8 cellular contexts compared by ENCODE assay signal in genomic region chr13:114314074-114314912, GRCh38. TPM values are rescaled to one million over a fixed set of nuclear protein-coding genes. Genes with fewer than 3 reads are reported as not detected.
DNase-seq lines count a peak whose midpoint lies in the region; ATAC-seq, FAIRE-seq and TF ChIP-seq lines count a peak whose summit lies in the region.

Gene CHAMP1 (plus strand): TSS chr13:114314503. CDS start chr13:114323843, 9,340 bp downstream.

- WGBS in esophagus muscularis mucosa = 0% methylated on average over 15 of the region's 107 CpGs

- no peak for FAIRE-seq in RCC 7860 (lab: Jason Lieb, UNC)

- H3K27ac Mint-ChIP-seq in activated T-cell treated with anti-CD3 and anti-CD28 coated beads, Interleukin-2, amount 50 U/mL, for 72 hours = peak within 1 kb of the TSS; percentile 87

- no peak for TF ChIP-seq EP300 in esophagus muscularis mucosa (IDR thresholded peaks at IDR 0.05)

- H3K4me1 Mint-ChIP-seq in activated T-cell treated with anti-CD3 and anti-CD28 coated beads, Interleukin-2, amount 50 U/mL, for 72 hours (ENCODE audit: low read depth) = peaks cover 65% of the 10 kb centered on the region

- peaks cover 54% of the 10 kb centered on the region for H3K79me2 ChIP-seq in KMS-11 (ENCODE audit: insufficient read depth, low read depth)

- peak; percentile 28 for TF ChIP-seq POLR2A in esophagus muscularis mucosa (IDR thresholded peaks at IDR 0.05; ENCODE audit: low read depth)

- H3K27me3 Mint-ChIP-seq in activated T-cell treated with anti-CD3 and anti-CD28 coated beads, Interleukin-2, amount 50 U/mL, for 72 hours (ENCODE audit: low read depth) = no peaks in the 10 kb centered on the region

- no peaks in the 10 kb centered on the region for H3K27me3 ChIP-seq in KMS-11 (ENCODE audit: insufficient read depth, low read depth)
- no peaks in the 10 kb centered on the region for H3K27me3 ChIP-seq in esophagus muscularis mucosa
- no peaks in the 10 kb centered on the region for H3K27me3 ChIP-seq in muscle layer of duodenum (ENCODE audit: low read depth, low read length)

- peak within 1 kb of the TSS; percentile 75 for H3K9ac ChIP-seq in KMS-11

- no peaks in the 10 kb centered on the region for H3K9me3 ChIP-seq in esophagus muscularis mucosa
- no peaks in the 10 kb centered on the region for H3K9me3 ChIP-seq in muscle layer of duodenum (ENCODE audit: control insufficient read depth in 1 of 2, low read length in 2 of 2)

- H3K4me3 Mint-ChIP-seq in activated T-cell treated with anti-CD3 and anti-CD28 coated beads, Interleukin-2, amount 50 U/mL, for 72 hours = peak within 1 kb of the TSS; percentile 86 to 87

- TF ChIP-seq CTCF in KMS-11 (conservative IDR thresholded peaks at IDR 0.05; ENCODE audit: low read depth, low read length) = no peak
- TF ChIP-seq CTCF in esophagus muscularis mucosa (IDR thresholded peaks at IDR 0.05) = peak in 1 of 3 experiments; percentile 2

- H3K4me3 ChIP-seq in KMS-11 (IDR thresholded peaks at IDR 0.05; ENCODE audit: insufficient read depth, low read depth, low read length) (no peak within 1 kb of the TSS), esophagus muscularis mucosa (peak within 1 kb of the TSS; percentile 82 to 92 (median 84)), muscle layer of duodenum (ENCODE audit: low read depth in 1 of 2, low read length in 2 of 2) (peak within 1 kb of the TSS; percentile 87 to 91)

- H3K27ac ChIP-seq in KMS-11 (peak within 1 kb of the TSS; percentile 78), esophagus muscularis mucosa (replicated peaks in 1 of 4) (peak within 1 kb of the TSS; percentile 93 to 98 (median 94)), muscle layer of duodenum (ENCODE audit: low read length) (peak within 1 kb of the TSS; percentile 96)

- H3K4me2 ChIP-seq in KMS-11 = peak within 1 kb of the TSS; percentile 96

- peak within 1 kb of the TSS; percentile 84 for H2AFZ ChIP-seq in KMS-11 (ENCODE audit: low read depth)

- no peaks in the 10 kb centered on the region; the same call in 1 of the 2 replicates for H4K20me1 ChIP-seq in KMS-11 (ENCODE audit: insufficient read depth)

- H3K4me1 ChIP-seq in KMS-11 (ENCODE audit: low read depth, poor library complexity, severe bottlenecking) = peaks cover 60% of the 10 kb centered on the region
- peaks cover 36 to 50% (median 49%) of the 10 kb centered on the region in 4 donors for H3K4me1 ChIP-seq in esophagus muscularis mucosa
- peaks cover 7 to 38% of the 10 kb centered on the region in 2 donors for H3K4me1 ChIP-seq in muscle layer of duodenum (ENCODE audit: control insufficient read depth in 1 of 2, insufficient read depth in 2 of 2, low read length in 2 of 2)

- intact Hi-C loops in esophagus muscularis mucosa (cut with DNase I) = no loop called here

- H3K36me3 ChIP-seq in KMS-11 (ENCODE audit: insufficient read depth) (no peaks in the 10 kb centered on the region), esophagus muscularis mucosa (no peaks in the 10 kb centered on the region), muscle layer of duodenum (ENCODE audit: control insufficient read depth in 1 of 2, insufficient read depth in 2 of 2, low read length in 2 of 2) (no peaks in the 10 kb centered on the region)

- ATAC-seq in GM21786 (IDR thresholded peaks at IDR 0.05; ENCODE audit: unreplicated experiment) = peak; percentile 77
- peak; percentile 83 to 86 for ATAC-seq in activated T-cell treated with anti-CD3 and anti-CD28 coated beads, Interleukin-2, amount 50 U/mL, for 72 hours (replicated peaks in 1 of 2)

- DNase-seq in DMS79 treated with DMSO at 0.1 percent for 48 hours (lab: John Stamatoyannopoulos, UW) = peak; percentile 98
- peak; percentile 84 for DNase-seq in RCC 7860 (ENCODE audit: low spot score)
- peak; percentile 95 to 97 for DNase-seq in activated T-cell treated with anti-CD3 and anti-CD28 coated beads, Interleukin-2, amount 50 U/mL, for 72 hours
- peak; percentile 99 for DNase-seq in esophagus muscularis mucosa (ENCODE audit: extremely low spot score)
- peak; percentile 80 for DNase-seq in stimulated activated CD8-positive, alpha-beta memory T cell treated with anti-CD3 and anti-CD28 coated beads, Interleukin-7, amount 100 ng/mL, for 24 hours (ENCODE audit: low read depth)

- peaks cover 4 to 8% of the 10 kb centered on the region in 2 donors for H3K36me3 Mint-ChIP-seq in activated T-cell treated with anti-CD3 and anti-CD28 coated beads, Interleukin-2, amount 50 U/mL, for 72 hours (ENCODE audit: insufficient read depth in 2 of 2)

- no peaks in the 10 kb centered on the region for H3K9me3 Mint-ChIP-seq in activated T-cell treated with anti-CD3 and anti-CD28 coated beads, Interleukin-2, amount 50 U/mL, for 72 hours

RNA-seq across cellular contexts. Expression of gene CHAMP1, which starts in this region (rescaled TPM):
- total RNA-seq in activated T-cell treated with anti-CD3 and anti-CD28 coated beads, Interleukin-2, amount 50 U/mL, for 72 hours = 10 to 100 TPM; 39.4 to 42.3 TPM
- total RNA-seq in esophagus muscularis mucosa = 10 to 100 TPM in 3 of 4 donors, 1 to 10 TPM in 1; 10.0 to 26.8 (median 16.3) TPM
